In the genomic region with DNA sequence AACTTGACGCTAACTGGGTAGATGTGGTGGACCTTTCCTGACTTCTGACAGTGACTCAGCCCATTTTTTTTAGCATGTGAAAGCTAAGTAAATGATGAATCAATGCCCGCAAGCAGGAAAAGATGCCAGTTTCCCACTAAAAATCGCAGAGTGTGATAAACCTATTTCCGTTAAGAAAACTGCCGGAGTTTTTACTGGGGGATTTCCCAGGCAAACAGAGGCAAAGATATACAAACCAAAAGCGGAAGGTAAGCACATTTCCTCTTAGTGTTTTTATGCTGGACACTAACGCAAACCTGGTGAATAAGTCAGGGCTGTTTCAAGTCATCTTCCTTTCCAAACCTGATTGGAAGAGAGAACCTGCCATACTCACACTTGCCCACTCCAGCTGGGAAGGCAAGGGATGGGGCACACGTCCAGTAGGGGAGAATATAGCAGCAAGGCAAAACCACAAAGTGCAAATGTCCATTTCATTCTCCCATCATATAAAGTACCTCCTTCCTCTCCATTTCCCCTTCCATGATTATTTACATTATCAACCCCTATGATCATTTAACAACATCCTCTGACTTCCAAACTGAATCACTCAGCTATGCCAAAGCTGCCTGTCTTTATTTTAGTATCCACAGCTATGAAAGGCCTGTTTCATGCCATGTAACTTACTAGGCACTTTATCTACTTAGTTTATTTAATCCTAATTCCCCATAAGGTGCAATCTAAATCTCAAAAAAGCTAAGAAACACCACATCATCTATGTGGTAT, we compare ENCODE assay signal across 14 cellular contexts.
A peak's percentile ranks its signal among the peaks of the same experiment; 100 is the strongest.
DNase-seq lines count a peak whose midpoint lies in the region; ATAC-seq and TF ChIP-seq lines count a peak whose summit lies in the region.
"Had no signal": no experiment of that assay in that cellular context is flagged by ENCODE, and none has a peak within 500 bp of the region (broad histone marks: within the 10 kb centered on the region; RNA-seq: fewer than 3 reads in every experiment).

No MANE protein-coding gene starts in this region.

- H3K27ac ChIP-seq in prostate gland: no peak overlapping the region

- TF ChIP-seq POLR2A in prostate gland (IDR thresholded peaks at IDR 0.05): no peak

- POLR2A ChIA-PET in AG04449 (lab: Yijun Ruan, JAX): no interaction called here

- H3K4me3 Mint-ChIP-seq in activated T-helper 2 cell treated with anti-CD3 and anti-CD28 coated beads, Interferon-gamma antibody, Interleukin-2, Interleukin-4, amounts not matched to agents 10 μg/mL and 5 μg/mL and 100 μg/mL, durations not matched to agents 14 hours and 24 hours and 36 hours (ENCODE audit: low read depth): no peak overlapping the region
- H3K4me3 Mint-ChIP-seq: CD8-positive, alpha-beta T cell; mesothelial cell of epicardium; stimulated activated naive CD8-positive, alpha-beta T cell treated with anti-CD3 and anti-CD28 coated beads, Interleukin-15, Interleukin-2, amounts not matched to agents 100 ng/mL and 50 ng/mL, for 24 hours; T-helper 17 cell had no signal

- peaks cover 35% of the 10 kb centered on the region for H3K36me3 Mint-ChIP-seq in activated T-helper 2 cell treated with anti-CD3 and anti-CD28 coated beads, Interferon-gamma antibody, Interleukin-2, Interleukin-4, amounts not matched to agents 10 μg/mL and 5 μg/mL and 100 μg/mL, durations not matched to agents 14 hours and 24 hours and 36 hours (ENCODE audit: low read depth)
- H3K36me3 Mint-ChIP-seq: CD8-positive, alpha-beta T cell had no signal

- H3K4me1 ChIP-seq in prostate gland (replicated peaks): no peaks in the 10 kb centered on the region

- TF ChIP-seq CTCF in AG04449 (IDR thresholded peaks at IDR 0.05; ENCODE audit: insufficient read depth, low read length, missing control alignments) (no peak), prostate gland (IDR thresholded peaks at IDR 0.05) (no peak)

- H3K4me3 ChIP-seq in AG04449 (ENCODE audit: low read depth, low read length): no peak overlapping the region
- H3K4me3 ChIP-seq in prostate gland: no peak overlapping the region

- H3K9me3 ChIP-seq in prostate gland: no peaks in the 10 kb centered on the region

- no peaks in the 10 kb centered on the region for H3K36me3 ChIP-seq in prostate gland

- peak overlapping the region; percentile 54 for H3K27ac Mint-ChIP-seq in activated T-helper 2 cell treated with anti-CD3 and anti-CD28 coated beads, Interferon-gamma antibody, Interleukin-2, Interleukin-4, amounts not matched to agents 10 μg/mL and 5 μg/mL and 100 μg/mL, durations not matched to agents 14 hours and 24 hours and 36 hours
- H3K27ac Mint-ChIP-seq: CD8-positive, alpha-beta T cell; mesothelial cell of epicardium; stimulated activated naive CD8-positive, alpha-beta T cell treated with anti-CD3 and anti-CD28 coated beads, Interleukin-15, Interleukin-2, amounts not matched to agents 100 ng/mL and 50 ng/mL, for 24 hours; T-helper 17 cell had no signal

- 46% methylated on average over 8 of the region's 8 CpGs for WGBS in prostate gland

- H3K4me1 Mint-ChIP-seq in activated T-helper 2 cell treated with anti-CD3 and anti-CD28 coated beads, Interferon-gamma antibody, Interleukin-2, Interleukin-4, amounts not matched to agents 10 μg/mL and 5 μg/mL and 100 μg/mL, durations not matched to agents 14 hours and 24 hours and 36 hours (ENCODE audit: low read depth): peaks cover 22% of the 10 kb centered on the region
- H3K4me1 Mint-ChIP-seq: mesothelial cell of epicardium, T-helper 17 cell had no signal

- H3K9me3 Mint-ChIP-seq in activated T-helper 2 cell treated with anti-CD3 and anti-CD28 coated beads, Interferon-gamma antibody, Interleukin-2, Interleukin-4, amounts not matched to agents 10 μg/mL and 5 μg/mL and 100 μg/mL, durations not matched to agents 14 hours and 24 hours and 36 hours: peaks cover 21% of the 10 kb centered on the region

- intact Hi-C loops in activated T-helper 2 cell treated with anti-CD3 and anti-CD28 coated beads, Interferon-gamma antibody, Interleukin-2, Interleukin-4, amounts not matched to agents 10 μg/mL and 5 μg/mL and 100 μg/mL, durations not matched to agents 14 hours and 24 hours and 36 hours (cut with micrococcal nuclease): no loop called here
- intact Hi-C loops in prostate gland (cut with DNase I): no loop called here

- no peak for ATAC-seq in HG03354 (IDR thresholded peaks at IDR 0.05; ENCODE audit: poor library complexity, severe bottlenecking, unreplicated experiment)
- no peak for ATAC-seq in HG02623 (IDR thresholded peaks at IDR 0.05; ENCODE audit: unreplicated experiment)
- ATAC-seq: CD8-positive, alpha-beta T cell; T-helper 17 cell had no signal

- H3K27me3 Mint-ChIP-seq in activated T-helper 2 cell treated with anti-CD3 and anti-CD28 coated beads, Interferon-gamma antibody, Interleukin-2, Interleukin-4, amounts not matched to agents 10 μg/mL and 5 μg/mL and 100 μg/mL, durations not matched to agents 14 hours and 24 hours and 36 hours (ENCODE audit: low read depth): no peaks in the 10 kb centered on the region
- H3K27me3 Mint-ChIP-seq: T-helper 17 cell had no signal

- DNase-seq in AG04449 (ENCODE audit: low read depth, low spot score) (peak; percentile 74), HPDE6-E6E7 (ENCODE audit: extremely low spot score) (peak; percentile 64), foreskin melanocyte (peak; percentile 63), prostate gland (ENCODE audit: low spot score) (no peak), NCI-H748 treated with DMSO at 0.1 percent for 48 hours (lab: John Stamatoyannopoulos, UW) (no peak)
- DNase-seq in activated T-helper 2 cell treated with anti-CD3 and anti-CD28 coated beads, Interferon-gamma antibody, Interleukin-2, Interleukin-4, amounts not matched to agents 10 μg/mL and 5 μg/mL and 100 μg/mL, durations not matched to agents 14 hours and 24 hours and 36 hours (ENCODE audit: low spot score): no peak
- DNase-seq: activated T-cell treated with anti-CD3 and anti-CD28 coated beads, Interleukin-2, amount 50 U/mL, for 48 hours; CD8-positive, alpha-beta T cell; stimulated activated CD4-positive, alpha-beta T cell treated with anti-CD3 and anti-CD28 coated beads, Interleukin-12 subunit alpha, Interleukin-12 subunit beta, amount 100 ng/mL, for 4 hours; T-helper 17 cell had no signal

- CTCF ChIA-PET in AG04449 (lab: Yijun Ruan, JAX): no interaction called here

- H3K27me3 ChIP-seq in prostate gland (replicated peaks; ENCODE audit: insufficient read depth): no peaks in the 10 kb centered on the region

Comparison
In these comparisons a context has a peak if more than half of its experiments do, and no peak if none do; other contexts are left out.
1. DNase-seq: peak in AG04449 (single experiment), HPDE6-E6E7 (single experiment) and foreskin melanocyte (single experiment); none in activated T-helper 2 cell treated with anti-CD3 and anti-CD28 coated beads, Interferon-gamma antibody, Interleukin-2, Interleukin-4, amounts not matched to agents 10 μg/mL and 5 μg/mL and 100 μg/mL, durations not matched to agents 14 hours and 24 hours and 36 hours (single experiment), prostate gland (single experiment) and NCI-H748 treated with DMSO at 0.1 percent for 48 hours (single experiment).